In genomic region chr2:24208490-24208889, GRCh38 we compare ENCODE assay signal across 29 cellular contexts. TPM values are rescaled to one million over a fixed set of nuclear protein-coding genes. Genes with fewer than 3 reads are reported as not detected.
"Had no signal": no experiment of that assay in that cellular context is flagged by ENCODE, and none has a peak within 500 bp of the region (broad histone marks: within the 10 kb centered on the region; RNA-seq: fewer than 3 reads in every experiment).

No MANE protein-coding gene starts in this region.

- H3K27ac Mint-ChIP-seq: activated naive CD4-positive, alpha-beta T cell treated with anti-CD3 and anti-CD28 coated beads for 36 hours; activated naive CD4-positive, alpha-beta T cell treated with anti-CD3 and anti-CD28 coated beads, Interleukin-2, amount 50 U/mL, for 24 hours; activated naive CD8-positive, alpha-beta T cell treated with anti-CD3 and anti-CD28 coated beads, Interleukin-2, amount 50 U/mL, for 24 hours; activated T-cell treated with anti-CD3 and anti-CD28 coated beads, Interleukin-2, amount 50 U/mL, for 24 hours; activated T-cell treated with anti-CD3 and anti-CD28 coated beads, Interleukin-2, amount 50 U/mL, for 72 hours; effector memory CD8-positive, alpha-beta T cell had no signal

- H3K9me3 ChIP-seq: adrenal gland, body of pancreas, esophagus squamous epithelium, gastroesophageal sphincter had no signal

- FAIRE-seq: colon, endothelial cell of umbilical vein had no signal

- H3K27me3 ChIP-seq: adrenal gland, body of pancreas, esophagus squamous epithelium, gastroesophageal sphincter had no signal

- DNase-seq: activated CD4-positive, alpha-beta T cell treated with anti-CD3 and anti-CD28 coated beads for 48 hours; activated CD4-positive, alpha-beta T cell treated with anti-CD3 and anti-CD28 coated beads, Interleukin-2, amount 50 U/mL, for 1 hour; activated CD4-positive, alpha-beta T cell treated with anti-CD3 and anti-CD28 coated beads, Interleukin-2, amount 50 U/mL, for 48 hours; activated CD8-positive, alpha-beta memory T cell treated with anti-CD3 and anti-CD28 coated beads, Interleukin-2, amount 50 U/mL, for 48 hours; activated naive CD4-positive, alpha-beta T cell treated with anti-CD3 and anti-CD28 coated beads for 36 hours; activated naive CD8-positive, alpha-beta T cell treated with anti-CD3 and anti-CD28 coated beads for 36 hours; activated naive CD8-positive, alpha-beta T cell treated with anti-CD3 and anti-CD28 coated beads, Interleukin-2, amount 50 U/mL, for 24 hours; activated T-cell treated with anti-CD3 and anti-CD28 coated beads for 4 hours; activated T-cell treated with anti-CD3 and anti-CD28 coated beads, Interleukin-2, amount 50 U/mL, for 24 hours; activated T-cell treated with anti-CD3 and anti-CD28 coated beads, Interleukin-2, amount 50 U/mL, for 72 hours; amygdala; aorta; body of pancreas; caudate nucleus; cortex of kidney; dermis blood vessel endothelial cell; effector CD4-positive, alpha-beta T cell; effector memory CD8-positive, alpha-beta T cell; esophagus squamous epithelium; foreskin melanocyte; T-helper 1 cell; T-helper 2 cell had no signal

- H3K4me1 Mint-ChIP-seq: activated naive CD4-positive, alpha-beta T cell treated with anti-CD3 and anti-CD28 coated beads, Interleukin-2, amount 50 U/mL, for 24 hours; activated naive CD8-positive, alpha-beta T cell treated with anti-CD3 and anti-CD28 coated beads for 36 hours; activated naive CD8-positive, alpha-beta T cell treated with anti-CD3 and anti-CD28 coated beads, Interleukin-2, amount 50 U/mL, for 24 hours had no signal

- H3K27ac ChIP-seq: adrenal gland, body of pancreas, epithelial cell of prostate, esophagus squamous epithelium, gastroesophageal sphincter had no signal

- ATAC-seq: activated T-cell treated with anti-CD3 and anti-CD28 coated beads, Interleukin-2, amount 50 U/mL, for 72 hours; body of pancreas; effector memory CD8-positive, alpha-beta T cell; gastroesophageal sphincter had no signal

- H3K27me3 Mint-ChIP-seq: activated naive CD4-positive, alpha-beta T cell treated with anti-CD3 and anti-CD28 coated beads, Interleukin-2, amount 50 U/mL, for 24 hours; activated naive CD8-positive, alpha-beta T cell treated with anti-CD3 and anti-CD28 coated beads for 36 hours; activated naive CD8-positive, alpha-beta T cell treated with anti-CD3 and anti-CD28 coated beads, Interleukin-2, amount 50 U/mL, for 24 hours; activated T-cell treated with anti-CD3 and anti-CD28 coated beads, Interleukin-2, amount 50 U/mL, for 24 hours; effector memory CD8-positive, alpha-beta T cell had no signal

- H3K4me1 ChIP-seq: adrenal gland, body of pancreas, esophagus squamous epithelium, gastroesophageal sphincter had no signal

- H3K4me3 Mint-ChIP-seq: activated naive CD4-positive, alpha-beta T cell treated with anti-CD3 and anti-CD28 coated beads for 36 hours; activated naive CD4-positive, alpha-beta T cell treated with anti-CD3 and anti-CD28 coated beads, Interleukin-2, amount 50 U/mL, for 24 hours; activated naive CD8-positive, alpha-beta T cell treated with anti-CD3 and anti-CD28 coated beads for 36 hours; activated naive CD8-positive, alpha-beta T cell treated with anti-CD3 and anti-CD28 coated beads, Interleukin-2, amount 50 U/mL, for 24 hours; activated T-cell treated with anti-CD3 and anti-CD28 coated beads, Interleukin-2, amount 50 U/mL, for 24 hours; activated T-cell treated with anti-CD3 and anti-CD28 coated beads, Interleukin-2, amount 50 U/mL, for 72 hours; effector memory CD8-positive, alpha-beta T cell had no signal

- H3K9me3 Mint-ChIP-seq: activated naive CD4-positive, alpha-beta T cell treated with anti-CD3 and anti-CD28 coated beads for 36 hours; activated naive CD4-positive, alpha-beta T cell treated with anti-CD3 and anti-CD28 coated beads, Interleukin-2, amount 50 U/mL, for 24 hours; activated naive CD8-positive, alpha-beta T cell treated with anti-CD3 and anti-CD28 coated beads for 36 hours; activated naive CD8-positive, alpha-beta T cell treated with anti-CD3 and anti-CD28 coated beads, Interleukin-2, amount 50 U/mL, for 24 hours; activated T-cell treated with anti-CD3 and anti-CD28 coated beads, Interleukin-2, amount 50 U/mL, for 24 hours; activated T-cell treated with anti-CD3 and anti-CD28 coated beads, Interleukin-2, amount 50 U/mL, for 72 hours; effector memory CD8-positive, alpha-beta T cell had no signal

- H3K4me3 ChIP-seq: adrenal gland, body of pancreas, esophagus squamous epithelium, gastroesophageal sphincter had no signal

RNA-seq across cellular contexts. Expression of gene FAM228A, which starts 33.6 kb away (rescaled TPM):
- total RNA-seq: activated naive CD8-positive, alpha-beta T cell treated with anti-CD3 and anti-CD28 coated beads for 36 hours; body of pancreas; dermis blood vessel endothelial cell; glomerular endothelial cell had no signal
